8 cellular contexts compared by ENCODE assay signal in the genomic region with DNA sequence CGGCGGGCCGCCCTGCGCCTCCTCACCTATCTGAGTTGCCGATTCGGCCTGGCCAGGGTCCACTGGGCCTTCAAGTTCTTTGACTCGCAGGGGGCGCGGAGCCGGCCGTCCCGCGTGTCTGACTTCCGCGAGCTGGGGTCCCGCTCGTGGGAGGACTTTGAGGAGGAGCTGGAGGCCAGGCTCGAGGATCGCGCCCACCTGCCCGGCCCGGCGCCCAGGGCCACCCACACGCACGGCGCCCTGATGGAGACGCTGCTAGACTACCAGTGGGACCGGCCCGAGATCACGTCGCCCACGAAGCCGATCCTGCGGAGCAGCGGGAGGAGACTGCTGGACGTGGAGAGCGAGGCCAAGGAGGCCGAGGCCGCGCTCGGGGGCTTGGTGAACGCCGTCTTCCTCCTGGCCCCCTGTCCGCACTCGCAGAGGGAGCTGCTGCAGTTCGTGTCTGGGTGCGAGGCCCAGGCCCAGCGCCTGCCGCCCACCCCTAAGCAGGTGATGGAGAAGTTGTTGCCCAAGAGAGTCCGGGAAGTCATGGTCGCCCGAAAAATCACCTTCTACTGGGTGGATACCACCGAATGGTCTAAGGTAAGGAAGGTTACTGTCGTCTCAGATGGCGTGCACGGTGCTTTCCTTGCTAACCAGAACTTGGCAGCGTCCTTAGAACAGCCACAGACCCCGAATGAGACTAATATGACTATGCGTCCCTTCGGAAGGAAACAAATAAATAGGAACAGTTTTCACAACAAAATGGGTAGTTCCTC. TPM values are rescaled to one million over a fixed set of nuclear protein-coding genes. Genes with fewer than 3 reads are reported as not detected.
A peak's percentile ranks its signal among the peaks of the same experiment; 100 is the strongest.
DNase-seq lines count a peak whose midpoint lies in the region; ATAC-seq and TF ChIP-seq lines count a peak whose summit lies in the region.

No MANE protein-coding gene starts in this region.

- no peak for TF ChIP-seq CTCF in WI38 (IDR thresholded peaks at IDR 0.05; ENCODE audit: low read depth, low read length)
- no peak for TF ChIP-seq CTCF in foreskin keratinocyte (conservative IDR thresholded peaks at IDR 0.05)
- no peak for TF ChIP-seq CTCF in prostate gland (IDR thresholded peaks at IDR 0.05)

- H3K27ac ChIP-seq in foreskin keratinocyte (peak overlapping the region; percentile 49), prostate gland (no peak overlapping the region)

- peaks cover 13% of the 10 kb centered on the region for H3K4me1 ChIP-seq in foreskin keratinocyte
- peaks cover 6% of the 10 kb centered on the region for H3K4me1 ChIP-seq in prostate gland (replicated peaks)

- H3K27me3 ChIP-seq in foreskin keratinocyte (no peaks in the 10 kb centered on the region), prostate gland (replicated peaks; ENCODE audit: insufficient read depth) (no peaks in the 10 kb centered on the region)

- TF ChIP-seq POLR2A in prostate gland (IDR thresholded peaks at IDR 0.05): no peak

- DNase-seq in CD1c-positive myeloid dendritic cell (ENCODE audit: extremely low spot score) (peak; percentile 12), foreskin keratinocyte (peak in 1 of 2 donors; percentile 10), prostate gland (ENCODE audit: low spot score) (no peak), ureter (ENCODE audit: low spot score) (no peak), NCI-H187 treated with DMSO at 0.1 percent for 48 hours (lab: John Stamatoyannopoulos, UW) (no peak)

- H3K9me3 ChIP-seq in prostate gland: no peaks in the 10 kb centered on the region

- ATAC-seq in GM19035 (IDR thresholded peaks at IDR 0.05; ENCODE audit: unreplicated experiment) (peak; percentile 21), HG03378 (IDR thresholded peaks at IDR 0.05; ENCODE audit: unreplicated experiment) (peak; percentile 4), foreskin keratinocyte (peak; percentile 21)

- WGBS in prostate gland: 1% methylated on average over 28 of the region's 60 CpGs

- H3K4me3 ChIP-seq in WI38 (ENCODE audit: low read depth, low read length) (peak overlapping the region; percentile 93), prostate gland (peak overlapping the region; percentile 49 to 71)

- intact Hi-C loops in prostate gland (cut with DNase I): no loop called here

- H3K36me3 ChIP-seq in prostate gland: no peaks in the 10 kb centered on the region

RNA-seq across cellular contexts. Expression of a gene that starts 0.6 kb away (rescaled TPM):
- total RNA-seq in foreskin keratinocyte (14.9 and 15.9 TPM in 2 replicates), prostate gland (1 to 10 TPM in 1 of 2 donors, under 1 TPM in 1; 0.55 to 4.1 TPM), ureter (0.47 TPM)
- polyA plus RNA-seq in foreskin keratinocyte: 5.1 and 5.6 TPM in 2 replicates
